In genomic region chr10:79127151-79127961, GRCh38 we compare ENCODE assay signal across 9 cellular contexts. TPM values are rescaled to one million over a fixed set of nuclear protein-coding genes. Genes with fewer than 3 reads are reported as not detected.
DNase-seq lines count a peak whose midpoint lies in the region; ATAC-seq and TF ChIP-seq lines count a peak whose summit lies in the region.
"Had no signal": no experiment of that assay in that cellular context is flagged by ENCODE, and none has a peak within 500 bp of the region (broad histone marks: within the 10 kb centered on the region; RNA-seq: fewer than 3 reads in every experiment).

No MANE protein-coding gene starts in this region.

- H2AFZ ChIP-seq in HCT116 (ENCODE audit: low read depth, low read length, poor library complexity, severe bottlenecking), result no peak overlapping the region
- no peak overlapping the region for H2AFZ ChIP-seq in smooth muscle cell (ENCODE audit: low read depth)

- H3K4me3 ChIP-seq in HCT116 (replicated peaks in 1 of 2; ENCODE audit: low read depth in 1 of 2, low read length in 2 of 2) (peak overlapping the region in 1 of 2 experiments; percentile 40; a peak in 2 of 4 replicates), Peyer's patch (no peak overlapping the region), smooth muscle cell (no peak overlapping the region)

- peaks cover 19% of the 10 kb centered on the region for H3K27me3 Mint-ChIP-seq in glutamatergic neuron (ENCODE audit: unreplicated experiment)
- H3K27me3 Mint-ChIP-seq: activated T-helper 17 cell treated with anti-CD3 and anti-CD28 coated beads, Interleukin-2, amount 50 U/mL, for 72 hours had no signal

- ATAC-seq in HCT116, result peak; percentile 87
- no peak for ATAC-seq in stimulated activated naive CD8-positive, alpha-beta T cell treated with anti-CD3 and anti-CD28 coated beads, Interleukin-15, Interleukin-2, amounts not matched to agents 100 U/mL and 50 U/mL, for 24 hours
- ATAC-seq: activated T-helper 17 cell treated with anti-CD3 and anti-CD28 coated beads, Interleukin-2, amount 50 U/mL, for 72 hours had no signal

- DNase-seq in HCT116 (ENCODE audit: low read depth, low spot score), result peak; percentile 56
- DNase-seq in Peyer's patch, result peak; percentile 29 to 77 (median 67)
- no peak for DNase-seq in glutamatergic neuron
- DNase-seq in smooth muscle cell (lab: John Stamatoyannopoulos, UW; ENCODE audit: unreplicated experiment), result no peak
- DNase-seq in NCI-H1092 treated with DMSO at 0.1 percent for 48 hours (lab: John Stamatoyannopoulos, UW), result no peak
- no peak for DNase-seq in NCI-H1105 treated with DMSO at 0.1 percent for 48 hours (lab: John Stamatoyannopoulos, UW)
- DNase-seq in stimulated activated naive CD8-positive, alpha-beta T cell treated with anti-CD3 and anti-CD28 coated beads, Interleukin-15, Interleukin-2, amounts not matched to agents 100 U/mL and 50 U/mL, for 24 hours, result no peak
- no peak for DNase-seq in central memory CD4-positive, alpha-beta T cell

- peak overlapping the region; percentile 38 for H3K27ac Mint-ChIP-seq in glutamatergic neuron (ENCODE audit: unreplicated experiment)

- H4K20me1 ChIP-seq in HCT116 (ENCODE audit: insufficient read depth) (no peaks in the 10 kb centered on the region), smooth muscle cell (ENCODE audit: low read depth) (peaks cover 100% of the 10 kb centered on the region)

- WGBS in smooth muscle cell (ENCODE audit: low lambda C conversion rate), result 57% methylated on average over 16 of the region's 16 CpGs

- POLR2A ChIA-PET in HCT116 (lab: Charles Lee), result no interaction called here

- H3K4me2 ChIP-seq in HCT116 (ENCODE audit: low read length), result peak overlapping the region; percentile 71
- no peak overlapping the region for H3K4me2 ChIP-seq in smooth muscle cell

- H3F3A ChIP-seq in smooth muscle cell (ENCODE audit: low read depth), result peaks cover 12% of the 10 kb centered on the region

- no peaks in the 10 kb centered on the region for H3K36me3 ChIP-seq in HCT116 (ENCODE audit: control insufficient read depth in 1 of 2, insufficient read depth in 2 of 2, low read length in 2 of 2)
- peaks cover 0 to 49% (median 0%) of the 10 kb centered on the region in 3 donors for H3K36me3 ChIP-seq in Peyer's patch
- H3K36me3 ChIP-seq in smooth muscle cell (ENCODE audit: low read depth), result no peaks in the 10 kb centered on the region

- no peak for TF ChIP-seq POLR2A in HCT116 (IDR thresholded peaks at IDR 0.05; ENCODE audit: borderline replicate concordance, extremely low read depth, insufficient read depth, insufficient read length)
- no peak for TF ChIP-seq POLR2A in Peyer's patch (IDR thresholded peaks at IDR 0.05)

- peaks cover 49 to 57% of the 10 kb centered on the region in 2 experiments for H3K4me1 ChIP-seq in HCT116 (ENCODE audit: control insufficient read depth in 1 of 2, insufficient read depth in 2 of 2, low read length in 2 of 2)
- peaks cover 0 to 48% (median 0%) of the 10 kb centered on the region in 4 donors for H3K4me1 ChIP-seq in Peyer's patch
- H3K4me1 ChIP-seq in smooth muscle cell (ENCODE audit: low read depth), result peaks cover 29% of the 10 kb centered on the region

- H3K4me1 Mint-ChIP-seq in glutamatergic neuron (ENCODE audit: low read depth, unreplicated experiment), result peaks cover 59% of the 10 kb centered on the region
- H3K4me1 Mint-ChIP-seq: activated T-helper 17 cell treated with anti-CD3 and anti-CD28 coated beads, Interleukin-2, amount 50 U/mL, for 72 hours had no signal

- H3K27me3 ChIP-seq in HCT116 (ENCODE audit: insufficient read depth, low read length), result no peaks in the 10 kb centered on the region
- H3K27me3 ChIP-seq in Peyer's patch, result no peaks in the 10 kb centered on the region
- H3K27me3 ChIP-seq in smooth muscle cell (ENCODE audit: low read depth), result no peaks in the 10 kb centered on the region

- H3K79me2 ChIP-seq in HCT116 (ENCODE audit: insufficient read depth, low read length) (no peaks in the 10 kb centered on the region), smooth muscle cell (ENCODE audit: low read depth) (peaks cover 58% of the 10 kb centered on the region)

- H3K9me3 ChIP-seq in HCT116 (ENCODE audit: control insufficient read depth in 1 of 2, insufficient read depth in 1 of 2, low read depth in 1 of 2, low read length in 2 of 2) (no peaks in the 10 kb centered on the region), Peyer's patch (no peaks in the 10 kb centered on the region), smooth muscle cell (replicated peaks; ENCODE audit: low read depth) (no peaks in the 10 kb centered on the region)

- H3K4me3 Mint-ChIP-seq in glutamatergic neuron (ENCODE audit: unreplicated experiment), result no peak overlapping the region
- H3K4me3 Mint-ChIP-seq: activated T-helper 17 cell treated with anti-CD3 and anti-CD28 coated beads, Interleukin-2, amount 50 U/mL, for 72 hours had no signal

- no peaks in the 10 kb centered on the region for H3K36me3 Mint-ChIP-seq in glutamatergic neuron (ENCODE audit: unreplicated experiment)

- TF ChIP-seq RAD21 in HCT116 (IDR thresholded peaks at IDR 0.05; ENCODE audit: low read depth), result peak; percentile 32; the same call in 1 of the 2 replicates

- RAD21 ChIA-PET in HCT116 (lab: Charles Lee; ENCODE audit: low non-redundant PET in 1 of 2, low total read pairs in 2 of 2, uncharacterized antibody in 2 of 2, unreplicated experiment in 2 of 2), result interaction anchor here (0.6 to 1.1 kb wide), 5 partner anchors 60 to 222 kb away, joined by 3 to 7 read pairs (median 3); no protein-coding TSS in a partner anchor

- CTCF ChIA-PET in HCT116 (lab: Charles Lee), result interaction anchor here (0.7 to 1.9 kb wide), 4 partner anchors 22 to 470 kb away, joined by 3 to 6 read pairs (median 4); no protein-coding TSS in a partner anchor

- no TSS peak for BruUV-seq in HCT116 (replicated peaks; lab: Mats Ljungman, UMichigan)

- no peaks in the 10 kb centered on the region for H3K9me2 ChIP-seq in HCT116 (ENCODE audit: insufficient read depth)

- H3K9me3 Mint-ChIP-seq in glutamatergic neuron (ENCODE audit: unreplicated experiment), result peaks cover 15% of the 10 kb centered on the region
- H3K9me3 Mint-ChIP-seq: activated T-helper 17 cell treated with anti-CD3 and anti-CD28 coated beads, Interleukin-2, amount 50 U/mL, for 72 hours had no signal

- intact Hi-C loops in HCT116 (cut with micrococcal nuclease), result no loop called here

- H3K9ac ChIP-seq in HCT116 (ENCODE audit: low read length) (peak overlapping the region; percentile 38), smooth muscle cell (ENCODE audit: low read depth) (no peak overlapping the region)

- TF ChIP-seq CTCF in HCT116 (IDR thresholded peaks at IDR 0.05 in 2 of 3, conservative IDR thresholded peaks at IDR 0.05 in 1 of 3; ENCODE audit: borderline replicate concordance in 1 of 3, insufficient read depth in 1 of 3, low read depth in 2 of 3, low read length in 2 of 3), result no peak
- TF ChIP-seq CTCF in Peyer's patch (IDR thresholded peaks at IDR 0.05), result peak in 1 of 6 experiments; percentile 14
- no peak for TF ChIP-seq CTCF in glutamatergic neuron (IDR thresholded peaks at IDR 0.05; ENCODE audit: partially characterized antibody, unreplicated experiment)
- no peak for TF ChIP-seq CTCF in smooth muscle cell (IDR thresholded peaks at IDR 0.05; ENCODE audit: borderline replicate concordance, insufficient read depth, poor library complexity, severe bottlenecking)

- H3K27ac ChIP-seq in HCT116 (ENCODE audit: low read depth, low read length) (peak overlapping the region; percentile 76), Peyer's patch (no peak overlapping the region), smooth muscle cell (ENCODE audit: low read depth) (peak overlapping the region; percentile 4)

TF ChIP-seq in HCT116, 20 proteins besides CTCF, POLR2A, EP300 and RAD21:
- no peak for TF ChIP-seq ZNF274 (IDR thresholded peaks at IDR 0.05; ENCODE audit: low read depth, low read length)
- TF ChIP-seq JUND (IDR thresholded peaks at IDR 0.05), result no peak
- peak; percentile 92 for TF ChIP-seq CEBPB (IDR thresholded peaks at IDR 0.05; ENCODE audit: low read depth)
- no peak; the same call in 1 of the 2 replicates for TF ChIP-seq SP1 (IDR thresholded peaks at IDR 0.05; ENCODE audit: low read depth)
- TF ChIP-seq ZFX (IDR thresholded peaks at IDR 0.05), result no peak
- TF ChIP-seq YY1 (IDR thresholded peaks at IDR 0.05; ENCODE audit: extremely low read depth, insufficient replicate concordance, low read depth, low read length), result no peak

RNA-seq across cellular contexts. Expression of gene ZMIZ1, which starts 58.6 kb away (rescaled TPM):
- total RNA-seq in HCT116 (2021; ENCODE audit: unreplicated experiment), result 28.4 TPM
- polyA plus RNA-seq in HCT116 (2012), result 18.9 and 19.3 TPM in 2 replicates
- total RNA-seq in Peyer's patch, result 10 to 100 TPM; 40.4 to 86.7 (median 73.2) TPM
- total RNA-seq in glutamatergic neuron (ENCODE audit: unreplicated experiment), result 230 TPM
- total RNA-seq in smooth muscle cell, result 12.0 and 31.3 TPM in 2 replicates
- 24.2 and 28.9 TPM in 2 replicates for polyA plus RNA-seq in smooth muscle cell

Comparison
In these comparisons a context has a peak if more than half of its experiments do, and no peak if none do; other contexts are left out.
1. DNase-seq: peak in HCT116 (single experiment) and Peyer's patch (3 of 3); none in glutamatergic neuron (single experiment), smooth muscle cell (single experiment), NCI-H1092 treated with DMSO at 0.1 percent for 48 hours (single experiment), NCI-H1105 treated with DMSO at 0.1 percent for 48 hours (single experiment), stimulated activated naive CD8-positive, alpha-beta T cell treated with anti-CD3 and anti-CD28 coated beads, Interleukin-15, Interleukin-2, amounts not matched to agents 100 U/mL and 50 U/mL, for 24 hours (single experiment) and central memory CD4-positive, alpha-beta T cell (single experiment).
2. H3K27ac ChIP-seq: peak in HCT116 (single experiment) and smooth muscle cell (single experiment); none in Peyer's patch (0 of 4).